ENCODE assay signal across 28 cellular contexts in genomic region chr3:58254144-58254543, GRCh38. TPM values are rescaled to one million over a fixed set of nuclear protein-coding genes. Genes with fewer than 3 reads are reported as not detected.
"Had no signal": no experiment of that assay in that cellular context is flagged by ENCODE, and none has a peak within 500 bp of the region (broad histone marks: within the 10 kb centered on the region; RNA-seq: fewer than 3 reads in every experiment).

No MANE protein-coding gene starts in this region.

- H3K9me3 ChIP-seq: body of pancreas, esophagus muscularis mucosa, left lung, neutrophil, ovary, psoas muscle, right atrium auricular region, testis, vagina had no signal

- H3K27me3 ChIP-seq: body of pancreas, cardiac muscle cell, esophagus muscularis mucosa, hepatocyte, left lung, neutrophil, ovary, right atrium auricular region, testis, vagina had no signal

- H3K4me1 ChIP-seq: body of pancreas, left lung, psoas muscle, right atrium auricular region had no signal

- H3K36me3 ChIP-seq: neutrophil, ovary had no signal

- H3K27ac ChIP-seq: body of pancreas, cardiac muscle cell, esophagus muscularis mucosa, hepatocyte, left lung, neutrophil, ovary, psoas muscle, right atrium auricular region, skin epidermis, testis, vagina, WERI-Rb-1 had no signal

- DNase-seq: activated CD4-positive, alpha-beta T cell treated with anti-CD3 and anti-CD28 coated beads, Interleukin-2, amount 10 ng/mL, durations not matched to agents 7 days and 5 days; activated CD4-positive, CD25-positive, alpha-beta regulatory T cell treated with anti-CD3 and anti-CD28 coated beads, Interleukin-2, amount 50 U/mL, for 72 hours; activated CD8-positive, alpha-beta T cell treated with anti-CD3 and anti-CD28 coated beads, Interleukin-2, amount 10 ng/mL, durations not matched to agents 7 days and 5 days; activated gamma-delta T cell; anterior cingulate cortex; body of pancreas; dermis blood vessel endothelial cell; effector memory CD8-positive, alpha-beta T cell; glutamatergic neuron; immature natural killer cell; left lung; natural killer cell; ovary; psoas muscle; stimulated activated CD4-positive, alpha-beta T cell treated with anti-CD3 and anti-CD28 coated beads, Interleukin-2, amount 100 ng/mL, for 24 hours; testis; WERI-Rb-1 had no signal

- ATAC-seq: activated CD8-positive, alpha-beta T cell treated with anti-CD3 and anti-CD28 coated beads, Interleukin-2, amount 10 ng/mL, durations not matched to agents 7 days and 5 days; body of pancreas; effector memory CD8-positive, alpha-beta T cell; left lung; natural killer cell; stimulated activated effector memory CD8-positive, alpha-beta T cell treated with anti-CD3 and anti-CD28 coated beads, Interleukin-12 subunit alpha, Interleukin-12 subunit beta, amount 100 ng/mL, for 72 hours had no signal

- H2AFZ ChIP-seq: hepatocyte had no signal

- H3K79me2 ChIP-seq: hepatocyte had no signal

- H3K4me2 ChIP-seq: hepatocyte had no signal

- H3K4me3 ChIP-seq: body of pancreas, cardiac muscle cell, esophagus muscularis mucosa, hepatocyte, left lung, lung, ovary, psoas muscle, right atrium auricular region, skin epidermis, testis, vagina had no signal

RNA-seq across cellular contexts. Expression of gene DNASE1L3, which starts 43.4 kb away (rescaled TPM):
- total RNA-seq: activated CD4-positive, alpha-beta T cell treated with anti-CD3 and anti-CD28 coated beads, Interleukin-2, amount 10 ng/mL, durations not matched to agents 7 days and 5 days; activated CD8-positive, alpha-beta T cell treated with anti-CD3 and anti-CD28 coated beads, Interleukin-2, amount 10 ng/mL, durations not matched to agents 7 days and 5 days; activated T-helper 1 cell treated with anti-CD3 and anti-CD28 coated beads, Interleukin-12 subunit alpha, Interleukin-12 subunit beta, Interleukin-2, Interleukin-4 antibody, amounts not matched to agents 30 ng/mL and 10 ng/mL and 1 ng/mL, durations not matched to agents 14 hours and 24 hours and 36 hours; kidney epithelial cell had no signal
